Comparison of ENCODE assay signal across 11 cellular contexts in the genomic region with DNA sequence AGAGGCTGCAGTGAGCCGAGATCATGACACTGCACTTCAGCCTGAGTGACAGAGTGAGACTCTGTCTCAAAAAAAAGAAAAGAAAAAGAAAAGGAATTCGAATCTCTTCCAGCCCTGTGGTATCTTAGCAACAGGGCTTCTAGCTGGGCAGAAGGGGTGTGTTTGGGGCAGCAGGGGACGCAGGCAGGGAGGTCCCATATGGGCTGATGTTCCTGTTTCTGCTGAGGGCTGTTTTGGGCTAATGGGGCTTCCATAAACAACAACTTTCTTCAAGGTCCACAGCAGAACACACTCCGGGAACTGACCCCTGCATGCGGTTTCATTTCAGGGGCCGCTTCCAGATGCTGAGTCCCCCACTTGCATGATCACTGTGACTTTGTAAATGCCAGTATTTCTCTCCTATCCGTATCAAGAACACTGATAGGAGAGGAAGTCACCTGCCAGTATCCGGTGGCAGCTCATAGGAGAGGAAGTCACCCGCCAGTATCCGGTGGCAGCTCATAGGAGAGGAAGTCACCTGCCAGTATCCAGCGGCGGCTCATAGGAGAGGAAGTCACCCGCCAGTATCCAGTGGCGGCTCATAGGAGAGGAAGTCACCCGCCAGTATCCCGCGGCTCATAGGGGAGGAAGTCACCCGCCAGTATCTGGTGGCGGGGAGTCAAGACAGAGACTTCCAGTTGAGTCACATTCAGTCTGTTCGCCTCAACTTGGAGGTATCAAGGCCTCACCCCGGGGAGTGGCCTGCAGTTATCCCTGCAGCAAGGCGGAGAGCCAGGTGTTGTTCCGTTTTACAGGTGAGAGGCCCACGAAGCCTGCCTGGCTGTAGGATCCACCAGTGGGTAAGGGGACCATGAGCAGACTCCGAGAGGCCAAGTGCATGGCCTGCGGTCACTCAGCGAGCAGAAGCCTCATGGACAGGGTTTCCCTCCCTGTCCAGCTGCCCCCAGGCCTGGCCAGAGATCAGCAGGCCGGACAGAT. TPM values are rescaled to one million over a fixed set of nuclear protein-coding genes. Genes with fewer than 3 reads are reported as not detected.
DNase-seq lines count a peak whose midpoint lies in the region; ATAC-seq and TF ChIP-seq lines count a peak whose summit lies in the region.
"Had no signal": no experiment of that assay in that cellular context is flagged by ENCODE, and none has a peak within 500 bp of the region (broad histone marks: within the 10 kb centered on the region; RNA-seq: fewer than 3 reads in every experiment).

No MANE protein-coding gene starts in this region.

- peaks cover 7% of the 10 kb centered on the region for H3K4me1 ChIP-seq in CD4-positive, CD25-positive, alpha-beta regulatory T cell (ENCODE audit: control insufficient read depth, insufficient read depth, low read length, poor library complexity, severe bottlenecking)
- H3K4me1 ChIP-seq: sigmoid colon had no signal

- peak overlapping the region in 2 of 4 donors; percentile 57 to 79 for H3K4me3 Mint-ChIP-seq in CD4-positive, CD25-positive, alpha-beta regulatory T cell
- H3K4me3 Mint-ChIP-seq in T-cell (peak overlapping the region; percentile 29 to 68 (median 36)), endothelial cell (ENCODE audit: unreplicated experiment) (no peak overlapping the region)

- CTCF ChIA-PET in T-cell (lab: Charles Lee): no interaction called here

- no peak overlapping the region for H3K27ac ChIP-seq in CD4-positive, CD25-positive, alpha-beta regulatory T cell (ENCODE audit: insufficient read depth, low read length, poor library complexity, severe bottlenecking)
- H3K27ac ChIP-seq: sigmoid colon, VCaP had no signal

- H3K36me3 ChIP-seq in CD4-positive, CD25-positive, alpha-beta regulatory T cell (ENCODE audit: control insufficient read depth, insufficient read depth, low read length): no peaks in the 10 kb centered on the region
- H3K36me3 ChIP-seq: sigmoid colon had no signal

- H3K4me3 ChIP-seq in CD4-positive, CD25-positive, alpha-beta regulatory T cell (ENCODE audit: low read depth, low read length): no peak overlapping the region
- H3K4me3 ChIP-seq: mucosa of descending colon, sigmoid colon had no signal

- TF ChIP-seq CTCF in endothelial cell (IDR thresholded peaks at IDR 0.05; ENCODE audit: unreplicated experiment): no peak

- peaks cover 25% of the 10 kb centered on the region for H3K27me3 Mint-ChIP-seq in CD4-positive, CD25-positive, alpha-beta regulatory T cell
- H3K27me3 Mint-ChIP-seq in T-cell (peaks cover 4 to 14% of the 10 kb centered on the region in 2 donors), endothelial cell (ENCODE audit: unreplicated experiment) (peaks cover 1% of the 10 kb centered on the region)

- POLR2A ChIA-PET in T-cell (lab: Charles Lee): no interaction called here

- H3K27ac Mint-ChIP-seq in CD4-positive, CD25-positive, alpha-beta regulatory T cell: peak overlapping the region in 1 of 3 donors; percentile 12
- H3K27ac Mint-ChIP-seq in T-cell (peak overlapping the region; percentile 27 to 68), endothelial cell (ENCODE audit: unreplicated experiment) (peak overlapping the region; percentile 70)

- H3K27me3 ChIP-seq in CD4-positive, CD25-positive, alpha-beta regulatory T cell (ENCODE audit: control insufficient read depth, insufficient read depth, low read length): peaks cover 5% of the 10 kb centered on the region

- H3K36me3 Mint-ChIP-seq in CD4-positive, CD25-positive, alpha-beta regulatory T cell: no peaks in the 10 kb centered on the region
- H3K36me3 Mint-ChIP-seq in T-cell (no peaks in the 10 kb centered on the region), endothelial cell (ENCODE audit: low read depth, unreplicated experiment) (no peaks in the 10 kb centered on the region)

- H3K4me1 Mint-ChIP-seq in CD4-positive, CD25-positive, alpha-beta regulatory T cell: peaks cover 7 to 10% (median 8%) of the 10 kb centered on the region in 4 donors
- H3K4me1 Mint-ChIP-seq in T-cell: peaks cover 11 to 17% (median 13%) of the 10 kb centered on the region in 3 donors
- peaks cover 7% of the 10 kb centered on the region for H3K4me1 Mint-ChIP-seq in endothelial cell (ENCODE audit: unreplicated experiment)

- H3K9me3 Mint-ChIP-seq in CD4-positive, CD25-positive, alpha-beta regulatory T cell: peaks cover 0 to 8% (median 4%) of the 10 kb centered on the region in 7 donors
- H3K9me3 Mint-ChIP-seq in T-cell (no peaks in the 10 kb centered on the region), endothelial cell (ENCODE audit: unreplicated experiment) (no peaks in the 10 kb centered on the region)

- peak; percentile 62 to 78 for ATAC-seq in CD4-positive, CD25-positive, alpha-beta regulatory T cell (ENCODE audit: low read depth in 2 of 2)
- ATAC-seq in T-cell (replicated peaks in 1 of 4) (peak; percentile 52 to 74 (median 66)), GM18517 (IDR thresholded peaks at IDR 0.05; ENCODE audit: unreplicated experiment) (no peak), HG02840 (IDR thresholded peaks at IDR 0.05; ENCODE audit: low FRiP score, unreplicated experiment) (no peak)
- ATAC-seq: mucosa of descending colon had no signal

- DNase-seq in CD4-positive, CD25-positive, alpha-beta regulatory T cell: peak in 2 of 3 donors; percentile 34 to 80
- DNase-seq in GDM1 (lab: John Stamatoyannopoulos, UW): peak; percentile 53
- DNase-seq in T-cell: peak in 31 of 34 experiments; percentile 2 to 63 (median 32)
- no peak for DNase-seq in endothelial cell (ENCODE audit: low spot score)
- no peak for DNase-seq in GOT3 (lab: John Stamatoyannopoulos, UW)
- DNase-seq: mucosa of descending colon, NCI-H1694 treated with DMSO at 0.1 percent for 48 hours, sigmoid colon had no signal

- no peaks in the 10 kb centered on the region for H3K9me3 ChIP-seq in CD4-positive, CD25-positive, alpha-beta regulatory T cell (ENCODE audit: control insufficient read depth in 2 of 2, low read length in 2 of 2)
- H3K9me3 ChIP-seq: mucosa of descending colon, sigmoid colon had no signal

RNA-seq across cellular contexts. Expression of gene FGF19, which starts 8.3 kb away (rescaled TPM):
- total RNA-seq in CD4-positive, CD25-positive, alpha-beta regulatory T cell: not detected
- not detected for polyA plus RNA-seq in CD4-positive, CD25-positive, alpha-beta regulatory T cell
- total RNA-seq in T-cell (under 1 TPM in 1 of 5 donors, not detected in 4; 0.09 TPM), endothelial cell (ENCODE audit: unreplicated experiment) (not detected)
- total RNA-seq: mucosa of descending colon, sigmoid colon had no signal
- polyA plus RNA-seq: sigmoid colon had no signal

RNA-seq across cellular contexts. Expression of gene LTO1, which starts 37.0 kb away (rescaled TPM):
- 37.6 TPM for total RNA-seq in CD4-positive, CD25-positive, alpha-beta regulatory T cell
- 10 to 100 TPM; 15.5 to 23.3 (median 17.6) TPM for polyA plus RNA-seq in CD4-positive, CD25-positive, alpha-beta regulatory T cell
- 10 to 100 TPM; 31.8 to 64.2 (median 57.4) TPM for total RNA-seq in T-cell
- 23.3 TPM for total RNA-seq in endothelial cell (ENCODE audit: unreplicated experiment)

Comparison
In these comparisons a context has a peak if more than half of its experiments do, and no peak if none do; other contexts are left out.
1. ATAC-seq: peak in CD4-positive, CD25-positive, alpha-beta regulatory T cell (2 of 2) and T-cell (4 of 4); none in GM18517 (single experiment) and HG02840 (single experiment).
2. DNase-seq: peak in CD4-positive, CD25-positive, alpha-beta regulatory T cell (2 of 3), GDM1 (single experiment) and T-cell (31 of 34); none in endothelial cell (single experiment) and GOT3 (single experiment).